In the genomic region with DNA sequence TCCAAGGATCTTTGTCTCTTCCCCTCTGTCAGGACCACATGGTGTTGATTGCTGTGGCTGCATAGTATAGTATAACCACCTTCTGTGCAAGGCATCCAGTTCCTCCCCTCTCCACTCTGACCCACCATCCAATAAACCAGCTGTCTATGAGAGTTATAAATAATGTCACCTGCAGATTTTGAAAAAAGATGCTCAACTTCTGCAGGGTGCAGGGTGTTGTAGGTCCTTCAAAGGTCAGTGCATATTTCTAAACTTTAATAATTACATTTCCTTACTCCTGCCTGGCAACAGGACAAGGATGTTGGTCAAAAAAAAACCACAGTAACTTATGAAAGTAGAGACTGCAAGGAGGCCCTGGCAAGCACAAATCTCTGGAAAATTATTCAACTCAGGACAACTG, we compare ENCODE assay signal across 18 cellular contexts.
A peak's percentile ranks its signal among the peaks of the same experiment; 100 is the strongest.
DNase-seq lines count a peak whose midpoint lies in the region; TF ChIP-seq lines count a peak whose summit lies in the region.
"Had no signal": no experiment of that assay in that cellular context is flagged by ENCODE, and none has a peak within 500 bp of the region (broad histone marks: within the 10 kb centered on the region; RNA-seq: fewer than 3 reads in every experiment).

No MANE protein-coding gene starts in this region.

- no peak overlapping the region for H3K27ac Mint-ChIP-seq in activated CD4-positive, alpha-beta memory T cell treated with anti-CD3 and anti-CD28 coated beads, Interleukin-2, amount 10 ng/mL, durations not matched to agents 7 days and 5 days
- H3K27ac Mint-ChIP-seq: activated B cell treated with CpG ODN at 0.5 μM for 24 hours had no signal

- H3K27me3 Mint-ChIP-seq in activated CD4-positive, alpha-beta memory T cell treated with anti-CD3 and anti-CD28 coated beads, Interleukin-2, amount 10 ng/mL, durations not matched to agents 7 days and 5 days, result peaks cover 5% of the 10 kb centered on the region

- no peaks in the 10 kb centered on the region for H3K36me3 Mint-ChIP-seq in activated CD4-positive, alpha-beta memory T cell treated with anti-CD3 and anti-CD28 coated beads, Interleukin-2, amount 10 ng/mL, durations not matched to agents 7 days and 5 days (ENCODE audit: low read depth)

- H3K9me3 Mint-ChIP-seq in activated CD4-positive, alpha-beta memory T cell treated with anti-CD3 and anti-CD28 coated beads, Interleukin-2, amount 10 ng/mL, durations not matched to agents 7 days and 5 days, result no peaks in the 10 kb centered on the region

- DNase-seq in A172 (ENCODE audit: low spot score) (peak; percentile 54), M059J (ENCODE audit: low read depth) (peak; percentile 83), astrocyte of the spinal cord (ENCODE audit: low read depth, low spot score) (peak; percentile 68), iris pigment epithelial cell (ENCODE audit: low read depth) (peak; percentile 66), COR-L47 (lab: John Stamatoyannopoulos, UW) (no peak), NCI-H1930 (lab: John Stamatoyannopoulos, UW) (no peak), iPS-NIHi11 (ENCODE audit: low spot score) (no peak)
- no peak for DNase-seq in activated CD4-positive, alpha-beta memory T cell treated with anti-CD3 and anti-CD28 coated beads, Interleukin-2, amount 10 ng/mL, durations not matched to agents 7 days and 5 days
- DNase-seq: activated B cell treated with CpG ODN at 0.5 μM for 24 hours; activated CD8-positive, alpha-beta memory T cell treated with anti-CD3 and anti-CD28 coated beads for 24 hours; DMS79 treated with DMSO at 0.1 percent for 48 hours; HCEC 1CT; NCI-H1436; NCI-H2227 treated with DMSO at 0.1 percent for 48 hours; retina; SHP77 treated with DMSO at 0.1 percent for 48 hours; stimulated activated naive CD8-positive, alpha-beta T cell treated with anti-CD3 and anti-CD28 coated beads, Interleukin-15, Interleukin-2, amounts not matched to agents 100 U/mL and 50 U/mL, for 24 hours had no signal

- CTCF ChIA-PET in activated CD4-positive, alpha-beta memory T cell treated with anti-CD3 and anti-CD28 coated beads, Interleukin-2, amount 10 ng/mL, durations not matched to agents 7 days and 5 days (lab: Charles Lee), result no interaction called here

- POLR2A ChIA-PET in activated CD4-positive, alpha-beta memory T cell treated with anti-CD3 and anti-CD28 coated beads, Interleukin-2, amount 10 ng/mL, durations not matched to agents 7 days and 5 days (lab: Charles Lee), result no interaction called here

- H3K4me3 Mint-ChIP-seq in activated CD4-positive, alpha-beta memory T cell treated with anti-CD3 and anti-CD28 coated beads, Interleukin-2, amount 10 ng/mL, durations not matched to agents 7 days and 5 days, result no peak overlapping the region
- H3K4me3 Mint-ChIP-seq: activated B cell treated with CpG ODN at 0.5 μM for 24 hours, neural crest cell had no signal

- no peak for TF ChIP-seq CTCF in astrocyte of the spinal cord (IDR thresholded peaks at IDR 0.05; ENCODE audit: low read depth, low read length)

- in situ Hi-C loops in astrocyte of the spinal cord (cut with HindIII; ENCODE audit: low sequenced_read_pairs), result no loop called here

- H3K4me3 ChIP-seq in astrocyte of the spinal cord (ENCODE audit: low read depth, low read length), result no peak overlapping the region

- no peaks in the 10 kb centered on the region for H3K4me1 Mint-ChIP-seq in activated CD4-positive, alpha-beta memory T cell treated with anti-CD3 and anti-CD28 coated beads, Interleukin-2, amount 10 ng/mL, durations not matched to agents 7 days and 5 days
- H3K4me1 Mint-ChIP-seq: activated B cell treated with CpG ODN at 0.5 μM for 24 hours had no signal

Comparison
In these comparisons a context has a peak if more than half of its experiments do, and no peak if none do; other contexts are left out.
1. DNase-seq: peak in A172 (single experiment), M059J (single experiment), astrocyte of the spinal cord (single experiment) and iris pigment epithelial cell (single experiment); none in activated CD4-positive, alpha-beta memory T cell treated with anti-CD3 and anti-CD28 coated beads, Interleukin-2, amount 10 ng/mL, durations not matched to agents 7 days and 5 days (single experiment), COR-L47 (single experiment), NCI-H1930 (0 of 2) and iPS-NIHi11 (single experiment).